In the genomic region with DNA sequence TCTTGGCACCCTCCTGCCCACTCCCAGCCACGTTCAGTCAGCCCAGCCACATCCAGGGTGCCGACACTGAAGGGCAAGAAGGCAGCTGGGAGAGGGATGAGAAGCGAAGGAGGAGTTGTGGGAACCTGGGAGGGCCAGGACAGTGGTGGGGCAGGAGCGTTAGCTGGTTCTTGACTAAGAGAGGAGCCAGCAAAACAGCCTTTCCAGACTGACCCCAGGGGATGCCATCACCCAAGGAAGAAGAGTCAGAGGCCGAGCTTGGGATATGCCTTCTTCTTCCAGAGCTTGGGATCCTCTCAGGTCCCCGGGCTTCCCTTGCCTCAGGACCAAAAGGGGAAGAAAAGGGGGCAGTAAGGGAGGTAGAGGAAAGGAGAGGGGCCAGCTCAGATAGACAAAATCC, we compare ENCODE assay signal across 16 cellular contexts. TPM values are rescaled to one million over a fixed set of nuclear protein-coding genes. Genes with fewer than 3 reads are reported as not detected.
DNase-seq lines count a peak whose midpoint lies in the region; ATAC-seq, FAIRE-seq and TF ChIP-seq lines count a peak whose summit lies in the region.
"Had no signal": no experiment of that assay in that cellular context is flagged by ENCODE, and none has a peak within 500 bp of the region (broad histone marks: within the 10 kb centered on the region; RNA-seq: fewer than 3 reads in every experiment).

No MANE protein-coding gene starts in this region.

- H3K4me3 ChIP-seq in heart right ventricle (no peak overlapping the region), colonic mucosa (no peak overlapping the region), mesenchymal stem cell (ENCODE audit: insufficient read depth in 1 of 2, low read depth in 1 of 2, low read length in 2 of 2) (no peak overlapping the region), tibial nerve (no peak overlapping the region)
- H3K4me3 ChIP-seq: A549, Peyer's patch had no signal

- TF ChIP-seq CTCF in heart right ventricle (IDR thresholded peaks at IDR 0.05) (no peak), colonic mucosa (IDR thresholded peaks at IDR 0.05) (no peak), tibial nerve (IDR thresholded peaks at IDR 0.05) (no peak)

- no peak overlapping the region for H3K4me2 ChIP-seq in mesenchymal stem cell (ENCODE audit: low read length, poor library complexity, severe bottlenecking)
- H3K4me2 ChIP-seq: A549 had no signal

- no peak for TF ChIP-seq POLR2A in tibial nerve (IDR thresholded peaks at IDR 0.05)

- no peak overlapping the region for H4K91ac ChIP-seq in mesenchymal stem cell (ENCODE audit: low read length)

- ATAC-seq in heart right ventricle (no peak), Right ventricle myocardium inferior (no peak), HG02678 (IDR thresholded peaks at IDR 0.05; ENCODE audit: unreplicated experiment) (no peak)

- H2BK5ac ChIP-seq in mesenchymal stem cell (ENCODE audit: low read depth, low read length, poor library complexity, severe bottlenecking), result no peak overlapping the region

- peak overlapping the region in 1 of 2 experiments; percentile 47 for H3K23ac ChIP-seq in mesenchymal stem cell (ENCODE audit: low read length in 2 of 2)

- WGBS in heart right ventricle, 2 donors, result 76 to 80% methylated on average over 6 of the region's 6 CpGs
- 97% methylated on average over 5 of the region's 6 CpGs for WGBS in mesenchymal stem cell
- 68 to 79% methylated on average over 6 of the region's 6 CpGs for WGBS in tibial nerve, 2 donors

- H2BK120ac ChIP-seq in mesenchymal stem cell (ENCODE audit: low read depth, low read length), result no peak overlapping the region

- H2BK12ac ChIP-seq in mesenchymal stem cell (ENCODE audit: low read length in 2 of 2), result peak overlapping the region in 1 of 2 experiments; percentile 17

- H3K14ac ChIP-seq in mesenchymal stem cell (ENCODE audit: low read length in 2 of 2), result no peak overlapping the region

- H3K27ac ChIP-seq in heart right ventricle (peak overlapping the region in 6 of 10 donors; percentile 34 to 97 (median 82)), colonic mucosa (no peak overlapping the region), mesenchymal stem cell (ENCODE audit: low read length, poor library complexity, severe bottlenecking) (no peak overlapping the region), tibial nerve (peak overlapping the region in 3 of 4 donors; percentile 48 to 93 (median 85))
- H3K27ac ChIP-seq: A549 had no signal

- H2AK5ac ChIP-seq in mesenchymal stem cell (ENCODE audit: low read length, severe bottlenecking), result no peak overlapping the region

- no peaks in the 10 kb centered on the region for H3K27me3 ChIP-seq in heart right ventricle
- no peaks in the 10 kb centered on the region for H3K27me3 ChIP-seq in colonic mucosa
- no peaks in the 10 kb centered on the region for H3K27me3 ChIP-seq in mesenchymal stem cell (ENCODE audit: control insufficient read depth in 1 of 2, insufficient read depth in 1 of 2, low read length in 2 of 2)
- H3K27me3 ChIP-seq in tibial nerve, result no peaks in the 10 kb centered on the region
- H3K27me3 ChIP-seq: Peyer's patch had no signal

- H3K4ac ChIP-seq in mesenchymal stem cell (ENCODE audit: low read depth in 1 of 2, low read length in 2 of 2), result no peak overlapping the region

- peak overlapping the region in 1 of 2 experiments; percentile 13 for H3K18ac ChIP-seq in mesenchymal stem cell (ENCODE audit: low read depth in 1 of 2, low read length in 2 of 2)

- H3K9ac ChIP-seq in colonic mucosa (ENCODE audit: low read depth in 2 of 2, low read length in 2 of 2), result no peak overlapping the region
- H3K9ac ChIP-seq in mesenchymal stem cell (ENCODE audit: low read length), result peak overlapping the region; percentile 80

- peaks cover 27% of the 10 kb centered on the region for H3K79me1 ChIP-seq in mesenchymal stem cell (replicated peaks; ENCODE audit: low read length, poor library complexity, severe bottlenecking)

- H4K8ac ChIP-seq in mesenchymal stem cell (ENCODE audit: low read length), result no peak overlapping the region

- H3K36me3 ChIP-seq in heart right ventricle (peaks cover 0 to 28% (median 6%) of the 10 kb centered on the region in 9 donors), colonic mucosa (no peaks in the 10 kb centered on the region), mesenchymal stem cell (ENCODE audit: control insufficient read depth in 1 of 2, insufficient read depth in 2 of 2, low read depth in 1 of 2, low read length in 2 of 2) (peaks cover 16 to 35% of the 10 kb centered on the region in 2 experiments), tibial nerve (peaks cover 0 to 7% (median 0%) of the 10 kb centered on the region in 3 donors)
- H3K36me3 ChIP-seq: Peyer's patch had no signal

- DNase-seq in heart right ventricle (no peak), Right ventricle myocardium inferior (ENCODE audit: missing footprints) (no peak), colonic mucosa (peak; percentile 9), mesenchymal stem cell (no peak), tibial nerve (ENCODE audit: low spot score in 2 of 2) (no peak), urothelium cell line (ENCODE audit: low spot score) (no peak), frontal cortex (ENCODE audit: low spot score in 2 of 2) (no peak)
- DNase-seq: H9, NCI-H1417, NCI-H1930, NCI-H2171 treated with DMSO at 0.1 percent for 48 hours, NCI-H510A, Peyer's patch had no signal

- H3K9me3 ChIP-seq in heart right ventricle, result no peaks in the 10 kb centered on the region
- H3K9me3 ChIP-seq in colonic mucosa, result no peaks in the 10 kb centered on the region
- H3K9me3 ChIP-seq in mesenchymal stem cell (ENCODE audit: control insufficient read depth, low read length), result no peaks in the 10 kb centered on the region
- H3K9me3 ChIP-seq in tibial nerve, result no peaks in the 10 kb centered on the region
- H3K9me3 ChIP-seq: A549, Peyer's patch had no signal

- intact Hi-C loops in heart right ventricle (cut with DNase I), result loop anchor here in 1 of 10 donors (10.0 kb wide), 1 partner anchor 973 kb away; a partner anchor contains a TSS
- intact Hi-C loops in Right ventricle myocardium inferior (cut with DNase I), result no loop called here
- intact Hi-C loops in colonic mucosa (cut with DNase I), result no loop called here

- no peak for FAIRE-seq in urothelium cell line (lab: Jason Lieb, UNC)
- FAIRE-seq in frontal cortex (lab: Jason Lieb, UNC), result no peak
- FAIRE-seq: A549, GM12892 had no signal

- H2AFZ ChIP-seq in mesenchymal stem cell (ENCODE audit: low read depth, low read length), result no peak overlapping the region

- H3K4me1 ChIP-seq in heart right ventricle, result peaks cover 35 to 96% (median 83%) of the 10 kb centered on the region in 9 donors
- no peaks in the 10 kb centered on the region for H3K4me1 ChIP-seq in colonic mucosa
- H3K4me1 ChIP-seq in mesenchymal stem cell (ENCODE audit: control insufficient read depth, insufficient read depth, low read depth, low read length), result peaks cover 21% of the 10 kb centered on the region
- H3K4me1 ChIP-seq in tibial nerve, result peaks cover 0 to 83% (median 50%) of the 10 kb centered on the region in 4 donors

- H2BK15ac ChIP-seq in mesenchymal stem cell (ENCODE audit: low read depth, poor library complexity, severe bottlenecking), result no peak overlapping the region

- no peak for TF ChIP-seq EP300 in tibial nerve (IDR thresholded peaks at IDR 0.05)

RNA-seq across cellular contexts. Expression of a gene that starts 7.2 kb away (rescaled TPM):
- 10 to 100 TPM in 9 of 10 donors, 1 to 10 TPM in 1; 8.7 to 34.6 (median 14.8) TPM for total RNA-seq in heart right ventricle
- polyA plus RNA-seq in heart right ventricle, result 1 to 10 TPM; 6.8 to 9.9 TPM
- 28.5 TPM for total RNA-seq in Right ventricle myocardium inferior
- total RNA-seq in colonic mucosa, result 1 to 10 TPM; 2.2 to 4.0 TPM
- polyA plus RNA-seq in mesenchymal stem cell (2013, experiment 1 of 2), result 4.3 TPM
- polyA plus RNA-seq in mesenchymal stem cell (2013, experiment 2 of 2), result 3.7 TPM
- total RNA-seq in tibial nerve, result 10 to 100 TPM in 1 of 4 donors, 1 to 10 TPM in 3; 6.3 to 11.8 (median 7.9) TPM
- 4.5 TPM for total RNA-seq in frontal cortex

RNA-seq across cellular contexts. Expression of a gene that starts 23.7 kb away (rescaled TPM):
- 1 to 10 TPM; 5.0 to 10.0 (median 6.5) TPM for total RNA-seq in heart right ventricle
- 1 to 10 TPM; 4.0 to 4.1 TPM for polyA plus RNA-seq in heart right ventricle
- total RNA-seq in Right ventricle myocardium inferior, result 6.6 TPM
- 10 to 100 TPM in 1 of 2 donors, 1 to 10 TPM in 1; 9.6 to 11.5 TPM for total RNA-seq in colonic mucosa
- 8.2 TPM for polyA plus RNA-seq in mesenchymal stem cell (2013, experiment 1 of 2)
- 9.0 TPM for polyA plus RNA-seq in mesenchymal stem cell (2013, experiment 2 of 2)
- 10 to 100 TPM; 30.8 to 40.5 (median 35.5) TPM for total RNA-seq in tibial nerve
- total RNA-seq in frontal cortex, result 26.1 TPM

Comparison
In these comparisons a context has a peak if more than half of its experiments do, and no peak if none do; other contexts are left out.
1. H3K27ac ChIP-seq: peak in heart right ventricle (6 of 10) and tibial nerve (3 of 4); none in colonic mucosa (single experiment) and mesenchymal stem cell (single experiment).